ENCODE assay signal across 9 cellular contexts in the genomic region with DNA sequence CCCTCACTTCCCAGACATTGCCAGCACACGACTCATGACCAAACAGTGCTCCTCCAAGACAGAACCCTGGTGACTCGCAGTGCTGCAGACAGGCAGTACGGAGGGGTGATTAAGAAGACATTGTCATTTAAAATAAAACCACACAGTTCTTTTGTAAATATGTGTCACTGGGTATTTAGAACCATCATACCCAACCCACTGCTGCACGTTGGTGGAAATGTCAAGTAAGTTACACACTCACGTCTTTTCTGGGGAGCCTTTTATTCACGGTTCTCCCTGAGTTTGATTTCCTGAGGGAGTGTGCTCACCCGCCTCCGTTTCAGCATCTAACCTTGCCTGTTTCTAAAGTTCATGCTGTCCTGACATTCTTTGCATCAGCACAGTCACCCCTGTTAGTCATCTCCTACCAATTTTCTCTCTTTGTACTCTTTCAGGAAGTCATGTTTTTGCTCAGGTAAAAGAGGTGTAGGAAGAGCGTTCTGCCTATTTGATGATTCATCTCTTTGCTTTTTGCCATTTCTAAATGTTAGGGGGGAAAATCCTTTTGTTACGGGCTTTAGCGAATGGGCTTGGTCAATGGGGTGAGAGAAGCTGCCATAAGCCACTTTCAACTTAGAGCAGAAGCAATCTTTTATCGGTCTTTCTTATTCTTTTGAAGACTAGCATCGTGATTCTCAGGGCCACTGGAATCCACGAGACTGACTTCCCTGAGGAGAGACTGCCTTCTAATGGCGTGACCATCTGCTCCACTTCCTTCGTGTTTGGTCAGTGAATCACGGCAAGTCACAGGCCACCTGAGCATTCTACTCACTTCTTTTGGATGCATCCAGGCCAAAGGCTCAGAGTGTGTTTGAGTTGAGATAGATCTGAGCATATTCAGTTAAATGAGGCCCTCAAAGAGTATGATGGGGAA.
DNase-seq lines count a peak whose midpoint lies in the region; ATAC-seq and TF ChIP-seq lines count a peak whose summit lies in the region.
"Had no signal": no experiment of that assay in that cellular context is flagged by ENCODE, and none has a peak within 500 bp of the region (broad histone marks: within the 10 kb centered on the region; RNA-seq: fewer than 3 reads in every experiment).

No MANE protein-coding gene starts in this region.

- peak overlapping the region; percentile 73 for H3K4me2 ChIP-seq in HCT116 (ENCODE audit: low read length)

- H3K36me3 Mint-ChIP-seq in activated CD4-positive, alpha-beta T cell treated with anti-CD3 and anti-CD28 coated beads, Interleukin-2, amount 10 ng/mL, durations not matched to agents 7 days and 5 days (ENCODE audit: low read depth): peaks cover 16% of the 10 kb centered on the region

- H3K79me2 ChIP-seq in HCT116 (ENCODE audit: insufficient read depth, low read length): no peaks in the 10 kb centered on the region

- H3K9me3 ChIP-seq in HCT116 (ENCODE audit: control insufficient read depth in 1 of 2, insufficient read depth in 1 of 2, low read depth in 1 of 2, low read length in 2 of 2): no peaks in the 10 kb centered on the region

- no peaks in the 10 kb centered on the region for H3K36me3 ChIP-seq in HCT116 (ENCODE audit: control insufficient read depth in 1 of 2, insufficient read depth in 2 of 2, low read length in 2 of 2)

- peak overlapping the region; percentile 19 for H2AFZ ChIP-seq in HCT116 (ENCODE audit: low read depth, low read length, poor library complexity, severe bottlenecking)

- peak overlapping the region; percentile 3 to 47; a peak in 3 of 4 replicates for H3K4me3 ChIP-seq in HCT116 (replicated peaks in 1 of 2; ENCODE audit: low read depth in 1 of 2, low read length in 2 of 2)

- no peaks in the 10 kb centered on the region for H4K20me1 ChIP-seq in HCT116 (ENCODE audit: insufficient read depth)

- TF ChIP-seq CTCF in HCT116 (IDR thresholded peaks at IDR 0.05 in 2 of 3, conservative IDR thresholded peaks at IDR 0.05 in 1 of 3; ENCODE audit: borderline replicate concordance in 1 of 3, insufficient read depth in 1 of 3, low read depth in 2 of 3, low read length in 2 of 3): no peak

- peaks cover 12% of the 10 kb centered on the region for H3K9me3 Mint-ChIP-seq in activated CD4-positive, alpha-beta T cell treated with anti-CD3 and anti-CD28 coated beads, Interleukin-2, amount 10 ng/mL, durations not matched to agents 7 days and 5 days

- TF ChIP-seq POLR2A in HCT116 (IDR thresholded peaks at IDR 0.05; ENCODE audit: borderline replicate concordance, extremely low read depth, insufficient read depth, insufficient read length): no peak

- H3K9me2 ChIP-seq in HCT116 (ENCODE audit: insufficient read depth): no peaks in the 10 kb centered on the region

- no peaks in the 10 kb centered on the region for H3K27me3 Mint-ChIP-seq in activated CD4-positive, alpha-beta T cell treated with anti-CD3 and anti-CD28 coated beads, Interleukin-2, amount 10 ng/mL, durations not matched to agents 7 days and 5 days

- CTCF ChIA-PET in HCT116 (lab: Charles Lee): no interaction called here
- CTCF ChIA-PET in activated CD4-positive, alpha-beta T cell treated with anti-CD3 and anti-CD28 coated beads, Interleukin-2, amount 10 ng/mL, durations not matched to agents 7 days and 5 days (lab: Charles Lee): interaction anchor here (1.6 kb wide), 1 partner anchor 9 kb away, joined by 3 read pairs; no protein-coding TSS in a partner anchor

- H3K27ac Mint-ChIP-seq in activated CD4-positive, alpha-beta T cell treated with anti-CD3 and anti-CD28 coated beads, Interleukin-2, amount 10 ng/mL, durations not matched to agents 7 days and 5 days: peak overlapping the region; percentile 79

- peak; percentile 35; the same call in 1 of the 2 replicates for TF ChIP-seq RAD21 in HCT116 (IDR thresholded peaks at IDR 0.05; ENCODE audit: low read depth)

- intact Hi-C loops in HCT116 (cut with micrococcal nuclease): no loop called here

- peak overlapping the region; percentile 77 for H3K27ac ChIP-seq in HCT116 (ENCODE audit: low read depth, low read length)

- BruUV-seq in HCT116 (replicated peaks; lab: Mats Ljungman, UMichigan): TSS peak; percentile 92

- H3K4me3 Mint-ChIP-seq in activated CD4-positive, alpha-beta T cell treated with anti-CD3 and anti-CD28 coated beads, Interleukin-2, amount 10 ng/mL, durations not matched to agents 7 days and 5 days: no peak overlapping the region
- H3K4me3 Mint-ChIP-seq: nephron had no signal

- H3K27me3 ChIP-seq in HCT116 (ENCODE audit: insufficient read depth, low read length): no peaks in the 10 kb centered on the region

- RAD21 ChIA-PET in HCT116 (lab: Charles Lee; ENCODE audit: low non-redundant PET in 1 of 2, low total read pairs in 2 of 2, uncharacterized antibody in 2 of 2, unreplicated experiment in 2 of 2): no interaction called here

- ATAC-seq in HCT116 (peak; percentile 73), esophagus mucosa (peak; percentile 92), HG03378 (IDR thresholded peaks at IDR 0.05; ENCODE audit: unreplicated experiment) (no peak)

- peaks cover 24 to 62% of the 10 kb centered on the region in 2 experiments for H3K4me1 ChIP-seq in HCT116 (ENCODE audit: control insufficient read depth in 1 of 2, insufficient read depth in 2 of 2, low read length in 2 of 2)

- peaks cover 85% of the 10 kb centered on the region for H3K4me1 Mint-ChIP-seq in activated CD4-positive, alpha-beta T cell treated with anti-CD3 and anti-CD28 coated beads, Interleukin-2, amount 10 ng/mL, durations not matched to agents 7 days and 5 days

- POLR2A ChIA-PET in HCT116 (lab: Charles Lee): no interaction called here
- POLR2A ChIA-PET in activated CD4-positive, alpha-beta T cell treated with anti-CD3 and anti-CD28 coated beads, Interleukin-2, amount 10 ng/mL, durations not matched to agents 7 days and 5 days (lab: Charles Lee): no interaction called here

- H3K9ac ChIP-seq in HCT116 (ENCODE audit: low read length): peak overlapping the region; percentile 68

- DNase-seq in HCT116 (ENCODE audit: low read depth, low spot score): peak; percentile 79
- peak; percentile 27 for DNase-seq in activated CD4-positive, alpha-beta T cell treated with anti-CD3 and anti-CD28 coated beads, Interleukin-2, amount 10 ng/mL, durations not matched to agents 7 days and 5 days
- peak; percentile 23 for DNase-seq in stimulated activated CD8-positive, alpha-beta memory T cell treated with anti-CD3 and anti-CD28 coated beads, Interleukin-4, amount 100 ng/mL, for 24 hours (ENCODE audit: low read depth)
- DNase-seq in OCI-M2 (lab: John Stamatoyannopoulos, UW; ENCODE audit: unreplicated experiment): no peak
- DNase-seq in ureter (ENCODE audit: low spot score): no peak
- no peak for DNase-seq in NCI-H187 treated with DMSO at 0.1 percent for 48 hours (lab: John Stamatoyannopoulos, UW)

TF ChIP-seq in HCT116, 20 proteins besides CTCF, POLR2A, EP300 and RAD21 (continues in another document):
- TF ChIP-seq YY1 (IDR thresholded peaks at IDR 0.05; ENCODE audit: extremely low read depth, insufficient replicate concordance, low read depth, low read length) (peak; percentile 48), SIN3A (IDR thresholded peaks at IDR 0.05; ENCODE audit: low read depth) (peak; percentile 53), ZNF274 (IDR thresholded peaks at IDR 0.05; ENCODE audit: low read depth, low read length) (no peak), MAX (IDR thresholded peaks at IDR 0.05) (peak; percentile 73), SRF (IDR thresholded peaks at IDR 0.05; ENCODE audit: low read depth) (peak; percentile 66; the same call in 1 of the 2 replicates), EZH2phosphoT487 (IDR thresholded peaks at IDR 0.05; ENCODE audit: borderline replicate concordance) (no peak), ZFX (IDR thresholded peaks at IDR 0.05) (no peak), ELF1 (IDR thresholded peaks at IDR 0.05; ENCODE audit: borderline replicate concordance, low read depth) (peak; percentile 42; the same call in 1 of the 2 replicates), SP1 (IDR thresholded peaks at IDR 0.05; ENCODE audit: low read depth) (peak; percentile 91), EGR1 (IDR thresholded peaks at IDR 0.05; ENCODE audit: low read depth) (no peak), TCF7L2 (IDR thresholded peaks at IDR 0.05; ENCODE audit: borderline replicate concordance, extremely low read depth, insufficient read depth, insufficient read length) (peak; percentile 88), JUND (IDR thresholded peaks at IDR 0.05) (peak; percentile 93), POLR2AphosphoS5 (IDR thresholded peaks at IDR 0.05; ENCODE audit: low read depth, low read length) (peak; percentile 53; the same call in 1 of the 2 replicates), CBX3 (IDR thresholded peaks at IDR 0.05; ENCODE audit: low read depth) (peak; percentile 88), ATF3 (IDR thresholded peaks at IDR 0.05) (peak; percentile 50; the same call in 1 of the 2 replicates), ZBTB33 (IDR thresholded peaks at IDR 0.05; ENCODE audit: extremely low read depth, insufficient replicate concordance, low read length) (no peak), FOSL1 (IDR thresholded peaks at IDR 0.05; ENCODE audit: low read depth) (peak; percentile 94)

Comparison
In these comparisons a context has a peak if more than half of its experiments do, and no peak if none do; other contexts are left out.
1. DNase-seq: peak in HCT116 (single experiment), activated CD4-positive, alpha-beta T cell treated with anti-CD3 and anti-CD28 coated beads, Interleukin-2, amount 10 ng/mL, durations not matched to agents 7 days and 5 days (single experiment) and stimulated activated CD8-positive, alpha-beta memory T cell treated with anti-CD3 and anti-CD28 coated beads, Interleukin-4, amount 100 ng/mL, for 24 hours (single experiment); none in OCI-M2 (single experiment), ureter (single experiment) and NCI-H187 treated with DMSO at 0.1 percent for 48 hours (single experiment).